ENCODE assay signal across 8 cellular contexts in genomic region chr10:68153473-68154210, GRCh38.
DNase-seq lines count a peak whose midpoint lies in the region; ATAC-seq lines count a peak whose summit lies in the region.

No MANE protein-coding gene starts in this region.

- DNase-seq in DMS79 treated with DMSO at 0.1 percent for 48 hours (lab: John Stamatoyannopoulos, UW): peak; percentile 22
- peak; percentile 32 for DNase-seq in HuH-7 (ENCODE audit: low spot score)
- peak; percentile 89 for DNase-seq in amniotic stem cell (lab: John Stamatoyannopoulos, UW)
- DNase-seq in iPS DF 6.9 (ENCODE audit: low read depth, low spot score): peak; percentile 64
- DNase-seq in stimulated activated naive CD8-positive, alpha-beta T cell treated with anti-CD3 and anti-CD28 coated beads, Interleukin-15, amount 100 ng/mL, for 72 hours: no peak
- no peak for DNase-seq in stimulated activated CD4-positive, alpha-beta T cell treated with anti-CD3 and anti-CD28 coated beads, Interleukin-4, amount 100 ng/mL, for 24 hours
- DNase-seq in central memory CD4-positive, alpha-beta T cell: no peak

- H3K9me3 ChIP-seq in iPS DF 6.9 (ENCODE audit: control insufficient read depth, insufficient read depth, low read length): no peaks in the 10 kb centered on the region

- peaks cover 3% of the 10 kb centered on the region; the same call in 1 of the 2 replicates for H3K4me1 ChIP-seq in iPS DF 6.9 (ENCODE audit: control insufficient read depth, insufficient read depth, low read length)

- no peak overlapping the region for H3K4me3 Mint-ChIP-seq in stimulated activated naive CD8-positive, alpha-beta T cell treated with anti-CD3 and anti-CD28 coated beads, Interleukin-15, amount 100 ng/mL, for 72 hours

- no peak overlapping the region for H3K27ac ChIP-seq in iPS DF 6.9 (ENCODE audit: low read length)

- peaks cover 8% of the 10 kb centered on the region for H3K27me3 Mint-ChIP-seq in stimulated activated naive CD8-positive, alpha-beta T cell treated with anti-CD3 and anti-CD28 coated beads, Interleukin-15, amount 100 ng/mL, for 72 hours

- ATAC-seq in stimulated activated naive CD8-positive, alpha-beta T cell treated with anti-CD3 and anti-CD28 coated beads, Interleukin-15, amount 100 ng/mL, for 72 hours: peak; percentile 64
- no peak for ATAC-seq in HG02885 (IDR thresholded peaks at IDR 0.05; ENCODE audit: poor library complexity, unreplicated experiment)

- no peaks in the 10 kb centered on the region for H3K4me1 Mint-ChIP-seq in stimulated activated naive CD8-positive, alpha-beta T cell treated with anti-CD3 and anti-CD28 coated beads, Interleukin-15, amount 100 ng/mL, for 72 hours

- WGBS in iPS DF 6.9 (ENCODE audit: insufficient coverage, insufficient read length): no CpG with 5 or more reads among the region's 8 CpGs

- no peaks in the 10 kb centered on the region for H3K36me3 ChIP-seq in iPS DF 6.9 (ENCODE audit: control insufficient read depth, insufficient read depth, low read length)

- no peak overlapping the region for H3K27ac Mint-ChIP-seq in stimulated activated naive CD8-positive, alpha-beta T cell treated with anti-CD3 and anti-CD28 coated beads, Interleukin-15, amount 100 ng/mL, for 72 hours

- no peaks in the 10 kb centered on the region for H3K9me3 Mint-ChIP-seq in stimulated activated naive CD8-positive, alpha-beta T cell treated with anti-CD3 and anti-CD28 coated beads, Interleukin-15, amount 100 ng/mL, for 72 hours

- no peak overlapping the region for H3K4me3 ChIP-seq in iPS DF 6.9 (ENCODE audit: low read length)

- H3K27me3 ChIP-seq in iPS DF 6.9 (ENCODE audit: control insufficient read depth, insufficient read depth, low read length): no peaks in the 10 kb centered on the region

Comparison
In these comparisons a context has a peak if more than half of its experiments do, and no peak if none do; other contexts are left out.
1. DNase-seq: peak in DMS79 treated with DMSO at 0.1 percent for 48 hours (single experiment), HuH-7 (single experiment), amniotic stem cell (single experiment) and iPS DF 6.9 (single experiment); none in stimulated activated naive CD8-positive, alpha-beta T cell treated with anti-CD3 and anti-CD28 coated beads, Interleukin-15, amount 100 ng/mL, for 72 hours (0 of 2), stimulated activated CD4-positive, alpha-beta T cell treated with anti-CD3 and anti-CD28 coated beads, Interleukin-4, amount 100 ng/mL, for 24 hours (single experiment) and central memory CD4-positive, alpha-beta T cell (single experiment).